In the genomic region with DNA sequence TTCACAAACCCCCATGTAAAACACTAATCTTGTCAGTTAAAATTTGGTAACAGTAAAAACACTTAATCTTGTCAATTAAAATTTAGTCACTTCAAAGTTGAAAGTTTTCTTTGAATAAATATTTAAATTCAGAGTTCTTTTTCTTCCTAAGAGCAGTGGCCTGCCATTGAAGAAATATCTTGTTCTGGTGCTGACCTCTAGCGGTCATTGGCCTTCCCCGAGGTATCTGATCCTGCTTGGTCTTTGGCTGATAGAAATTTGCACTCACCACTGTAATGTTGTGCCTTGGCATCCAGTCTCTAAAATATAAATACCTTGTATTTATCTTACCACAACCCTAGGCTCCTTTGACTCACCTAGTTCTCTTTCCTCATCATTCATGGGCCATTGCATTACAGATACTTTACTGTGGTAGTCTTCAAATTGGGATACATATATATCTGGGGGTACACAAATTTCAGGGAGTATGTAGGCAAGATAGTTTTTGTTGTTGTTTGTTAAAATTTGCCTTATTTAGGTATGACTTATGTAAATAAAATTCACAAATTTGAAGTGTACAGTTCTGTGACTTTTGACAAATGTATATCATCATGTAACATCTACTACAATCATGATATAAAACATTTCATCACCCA, we compare ENCODE assay signal across 9 cellular contexts. TPM values are rescaled to one million over a fixed set of nuclear protein-coding genes. Genes with fewer than 3 reads are reported as not detected.
DNase-seq lines count a peak whose midpoint lies in the region; ATAC-seq and TF ChIP-seq lines count a peak whose summit lies in the region.
"Had no signal": no experiment of that assay in that cellular context is flagged by ENCODE, and none has a peak within 500 bp of the region (broad histone marks: within the 10 kb centered on the region; RNA-seq: fewer than 3 reads in every experiment).

No MANE protein-coding gene starts in this region.

- H3K4me1 ChIP-seq in colonic mucosa: no peaks in the 10 kb centered on the region
- no peaks in the 10 kb centered on the region for H3K4me1 ChIP-seq in right lobe of liver

- H3K27me3 ChIP-seq in colonic mucosa: no peaks in the 10 kb centered on the region
- no peaks in the 10 kb centered on the region for H3K27me3 ChIP-seq in right lobe of liver

- H3K9me3 ChIP-seq in colonic mucosa: no peaks in the 10 kb centered on the region
- H3K9me3 ChIP-seq in right lobe of liver: no peaks in the 10 kb centered on the region

- H3K9ac ChIP-seq in colonic mucosa (ENCODE audit: low read depth in 2 of 2, low read length in 2 of 2): no peak overlapping the region

- H3K4me3 ChIP-seq in colonic mucosa (no peak overlapping the region), right lobe of liver (no peak overlapping the region)

- ATAC-seq in HG03060 (IDR thresholded peaks at IDR 0.05; ENCODE audit: low read depth, unreplicated experiment) (peak; percentile 55), right lobe of liver (peak; percentile 96 to 98 (median 97))

- H3K27ac ChIP-seq in colonic mucosa (no peak overlapping the region), right lobe of liver (no peak overlapping the region)

- peak; percentile 90 for TF ChIP-seq CTCF in colonic mucosa (IDR thresholded peaks at IDR 0.05)
- TF ChIP-seq CTCF in right lobe of liver (IDR thresholded peaks at IDR 0.05): peak; percentile 81 to 94 (median 90)

- 0% methylated on average over 2 of the region's 2 CpGs for WGBS in right lobe of liver (ENCODE audit: insufficient coverage, low coverage, low lambda C conversion rate, missing lambda C conversion rate)

- intact Hi-C loops in colonic mucosa (cut with DNase I) (loop anchor here (2.0 to 10.0 kb wide), 2 partner anchors 67 to 173 kb away; no protein-coding TSS in a partner anchor), right lobe of liver (cut with DNase I) (loop anchor here (5.0 to 10.0 kb wide), 2 partner anchors 65 to 73 kb away; partner anchors contain the start of gene SDAD1 (in 1 of the 2))

- no peaks in the 10 kb centered on the region for H3K36me3 ChIP-seq in colonic mucosa
- H3K36me3 ChIP-seq in right lobe of liver: no peaks in the 10 kb centered on the region

- no peak for TF ChIP-seq POLR2A in right lobe of liver (IDR thresholded peaks at IDR 0.05)

- DNase-seq in NCI-H2081 (lab: John Stamatoyannopoulos, UW) (peak; percentile 29 to 44), NCI-H2081 treated with DMSO at 0.1 percent for 48 hours (lab: John Stamatoyannopoulos, UW) (no peak), NCI-H446 treated with DMSO at 0.1 percent for 48 hours (lab: John Stamatoyannopoulos, UW) (peak; percentile 19), colonic mucosa (peak; percentile 86), right lobe of liver (peak in 2 of 3 donors; percentile 51 to 71)
- peak; percentile 67 to 76 for DNase-seq in activated CD4-positive, alpha-beta T cell treated with anti-CD3 and anti-CD28 coated beads for 4 hours
- peak; percentile 40 to 46 (median 40) for DNase-seq in stimulated activated CD4-positive, alpha-beta T cell treated with anti-CD3 and anti-CD28 coated beads, TNF-alpha, amount 100 ng/mL, for 4 hours (ENCODE audit: low read depth in 3 of 3)

RNA-seq across cellular contexts. Expression of gene ART3, which starts 6.7 kb away (rescaled TPM):
- total RNA-seq in colonic mucosa: 1 to 10 TPM; 1.6 to 1.8 TPM
- total RNA-seq in right lobe of liver: not detected

RNA-seq across cellular contexts. Expression of gene CXCL11, which starts 31.9 kb away (rescaled TPM):
- total RNA-seq in colonic mucosa (not detected), right lobe of liver (under 1 TPM in 2 of 6 experiments, not detected in 4; 0.20 to 0.35 TPM)
- total RNA-seq: temporal lobe had no signal

RNA-seq across cellular contexts. Expression of gene CXCL10, which starts 44.5 kb away (rescaled TPM):
- total RNA-seq in colonic mucosa (under 1 TPM; 0.72 to 0.90 TPM), right lobe of liver (1 to 10 TPM in 4 of 6 experiments, under 1 TPM in 1, not detected in 1; 0.42 to 7.0 (median 5.4) TPM)
- total RNA-seq: temporal lobe had no signal
